In genomic region chr17:68771867-68772515, GRCh38 we compare ENCODE assay signal across 8 cellular contexts.
A peak's percentile ranks its signal among the peaks of the same experiment; 100 is the strongest.
DNase-seq lines count a peak whose midpoint lies in the region; ATAC-seq and TF ChIP-seq lines count a peak whose summit lies in the region.

No MANE protein-coding gene starts in this region.

- H3K4me1 Mint-ChIP-seq in T-helper 2 cell treated with Interferon-gamma antibody and Interleukin-4, amounts not matched to agents 5 μg/mL and 100 μg/mL, for 36 hours (ENCODE audit: low read depth) = peaks cover 5% of the 10 kb centered on the region

- no peak overlapping the region for H3K27ac Mint-ChIP-seq in T-helper 2 cell treated with Interferon-gamma antibody and Interleukin-4, amounts not matched to agents 5 μg/mL and 100 μg/mL, for 36 hours

- H3K27me3 Mint-ChIP-seq in T-helper 2 cell treated with Interferon-gamma antibody and Interleukin-4, amounts not matched to agents 5 μg/mL and 100 μg/mL, for 36 hours (ENCODE audit: low read depth) = no peaks in the 10 kb centered on the region

- DNase-seq in NCI-H2029 treated with DMSO at 0.1 percent for 48 hours (lab: John Stamatoyannopoulos, UW) (peak; percentile 10), NCI-H2029 (lab: John Stamatoyannopoulos, UW) (no peak), LoVo (ENCODE audit: low spot score) (peak; percentile 30), foreskin keratinocyte (peak in 1 of 2 donors; percentile 38), omental fat pad (ENCODE audit: low spot score) (no peak), T-helper 9 cell (no peak)
- DNase-seq in T-helper 2 cell treated with Interferon-gamma antibody and Interleukin-4, amounts not matched to agents 5 μg/mL and 100 μg/mL, for 36 hours (ENCODE audit: low spot score) = no peak

- peaks cover 2% of the 10 kb centered on the region for H3K27me3 ChIP-seq in foreskin keratinocyte

- peak overlapping the region; percentile 55 for H3K4me3 Mint-ChIP-seq in T-helper 2 cell treated with Interferon-gamma antibody and Interleukin-4, amounts not matched to agents 5 μg/mL and 100 μg/mL, for 36 hours

- H3K4me1 ChIP-seq in foreskin keratinocyte = no peaks in the 10 kb centered on the region

- TF ChIP-seq CTCF in foreskin keratinocyte (conservative IDR thresholded peaks at IDR 0.05) (peak; percentile 77), omental fat pad (IDR thresholded peaks at IDR 0.05) (peak in 2 of 3 donors; percentile 31 to 38)

- no peaks in the 10 kb centered on the region for H3K9me3 Mint-ChIP-seq in T-helper 2 cell treated with Interferon-gamma antibody and Interleukin-4, amounts not matched to agents 5 μg/mL and 100 μg/mL, for 36 hours

- H3K36me3 Mint-ChIP-seq in T-helper 2 cell treated with Interferon-gamma antibody and Interleukin-4, amounts not matched to agents 5 μg/mL and 100 μg/mL, for 36 hours (ENCODE audit: low read depth) = no peaks in the 10 kb centered on the region

- peak; percentile 67 for ATAC-seq in GM21825 (IDR thresholded peaks at IDR 0.05; ENCODE audit: unreplicated experiment)
- peak; percentile 76 for ATAC-seq in foreskin keratinocyte
- ATAC-seq in omental fat pad (ENCODE audit: low FRiP score) = peak; percentile 90

- no peak overlapping the region for H3K27ac ChIP-seq in foreskin keratinocyte

Comparison
In these comparisons a context has a peak if more than half of its experiments do, and no peak if none do; other contexts are left out.
1. DNase-seq: peak in NCI-H2029 treated with DMSO at 0.1 percent for 48 hours (single experiment) and LoVo (single experiment); none in NCI-H2029 (single experiment), T-helper 2 cell treated with Interferon-gamma antibody and Interleukin-4, amounts not matched to agents 5 μg/mL and 100 μg/mL, for 36 hours (single experiment), omental fat pad (single experiment) and T-helper 9 cell (single experiment).
2. Peak in every context shown above with its lines, with median percentiles within 50 percentile points of each other: ATAC-seq.